In genomic region chr6:70166088-70166958, GRCh38 we compare ENCODE assay signal across 8 cellular contexts.
DNase-seq lines count a peak whose midpoint lies in the region; ATAC-seq and TF ChIP-seq lines count a peak whose summit lies in the region.

No MANE protein-coding gene starts in this region.

- peak; percentile 10 for DNase-seq in 8988T
- DNase-seq in GM06990 (ENCODE audit: extremely low read depth, insufficient read length), result peak; percentile 6
- DNase-seq in HEK293T (ENCODE audit: extremely low spot score), result peak; percentile 75
- DNase-seq in M059J (ENCODE audit: low read depth), result peak; percentile 44
- peak; percentile 74 for DNase-seq in WTC11 (ENCODE audit: low spot score)
- peak; percentile 38 for DNase-seq in fibroblast of the aortic adventitia (ENCODE audit: low read depth)
- DNase-seq in mesenteric fat pad (ENCODE audit: low spot score), result no peak

- H3K9me3 ChIP-seq in neuron (ENCODE audit: low read length), result no peaks in the 10 kb centered on the region

- TF ChIP-seq CTCF in GM06990 (IDR thresholded peaks at IDR 0.05; ENCODE audit: insufficient read depth, low read length, poor library complexity, severe bottlenecking), result peak; percentile 62
- TF ChIP-seq CTCF in WTC11 (IDR thresholded peaks at IDR 0.05), result no peak; the same call in 1 of the 2 replicates
- TF ChIP-seq CTCF in fibroblast of the aortic adventitia (IDR thresholded peaks at IDR 0.05; ENCODE audit: insufficient read depth, low read length), result peak; percentile 74

- peak overlapping the region; percentile 44 for H2AFZ ChIP-seq in neuron (ENCODE audit: low read depth, low read length)

- H3K36me3 ChIP-seq in GM06990 (ENCODE audit: control insufficient read depth, insufficient read depth, low read length), result no peaks in the 10 kb centered on the region; the same call in 1 of the 2 replicates
- H3K36me3 ChIP-seq in neuron (ENCODE audit: insufficient read depth, low read length), result no peaks in the 10 kb centered on the region

- no peaks in the 10 kb centered on the region for H3K9me3 Mint-ChIP-seq in WTC11

- H3K27me3 ChIP-seq in GM06990 (replicated peaks; ENCODE audit: control insufficient read depth, insufficient read depth, low read length) (no peaks in the 10 kb centered on the region), neuron (ENCODE audit: insufficient read depth, low read length) (no peaks in the 10 kb centered on the region)

- peak; percentile 96 for ATAC-seq in WTC11

- H3K27me3 Mint-ChIP-seq in WTC11 (ENCODE audit: low read depth), result no peaks in the 10 kb centered on the region; the same call in 1 of the 2 replicates

- POLR2A ChIA-PET in HEK293T (lab: Yijun Ruan, JAX), result no interaction called here
- POLR2A ChIA-PET in WTC11 (lab: Charles Lee), result no interaction called here

- peaks cover 9% of the 10 kb centered on the region for H3K4me1 ChIP-seq in neuron (ENCODE audit: insufficient read depth, low read length)

- no peak overlapping the region for H3K27ac Mint-ChIP-seq in WTC11

- H3K36me3 Mint-ChIP-seq in WTC11, result no peaks in the 10 kb centered on the region

- H3K4me3 ChIP-seq in GM06990 (replicated peaks; ENCODE audit: low read depth, low read length) (no peak overlapping the region), fibroblast of the aortic adventitia (ENCODE audit: low read depth, low read length) (no peak overlapping the region), neuron (ENCODE audit: low read length) (no peak overlapping the region)

- CTCF ChIA-PET in HEK293T (lab: Yijun Ruan, JAX), result interaction anchor here (0.6 to 1.4 kb wide), 8 partner anchors 9 to 437 kb away, joined by 3 to 5 read pairs (median 4); no protein-coding TSS in a partner anchor
- CTCF ChIA-PET in WTC11 (lab: Charles Lee), result interaction anchor here (1.2 to 1.9 kb wide), 5 partner anchors 23 to 370 kb away, joined by 3 to 16 read pairs (median 5); no protein-coding TSS in a partner anchor

- H3K4me1 Mint-ChIP-seq in WTC11, result peaks cover 4% of the 10 kb centered on the region

- peak overlapping the region; percentile 60 for H3K4me3 Mint-ChIP-seq in WTC11

TF ChIP-seq in HEK293T, 16 proteins besides CTCF, POLR2A, EP300 and RAD21:
- TF ChIP-seq SUZ12 (IDR thresholded peaks at IDR 0.05), result no peak
- TF ChIP-seq ARNT (IDR thresholded peaks at IDR 0.05), result no peak
- no peak for TF ChIP-seq CTBP1 (IDR thresholded peaks at IDR 0.05; ENCODE audit: borderline replicate concordance)
- no peak for TF ChIP-seq BHLHE40 (IDR thresholded peaks at IDR 0.05; ENCODE audit: borderline replicate concordance)
- no peak for TF ChIP-seq HDGF (IDR thresholded peaks at IDR 0.05; ENCODE audit: borderline replicate concordance)
- no peak for TF ChIP-seq NFRKB (IDR thresholded peaks at IDR 0.05)
- no peak; the same call in 1 of the 2 replicates for TF ChIP-seq L3MBTL2 (conservative IDR thresholded peaks at IDR 0.05)
- TF ChIP-seq ELF4 (IDR thresholded peaks at IDR 0.05), result no peak
- TF ChIP-seq SP1 (IDR thresholded peaks at IDR 0.05), result no peak
- no peak for TF ChIP-seq TARDBP (IDR thresholded peaks at IDR 0.05)
- no peak for TF ChIP-seq FOXK2 (IDR thresholded peaks at IDR 0.05)
- TF ChIP-seq LEF1 (IDR thresholded peaks at IDR 0.05; ENCODE audit: borderline replicate concordance), result no peak
- TF ChIP-seq FOXM1 (IDR thresholded peaks at IDR 0.05; ENCODE audit: borderline replicate concordance), result no peak
- no peak for TF ChIP-seq PKNOX1 (IDR thresholded peaks at IDR 0.05)
- TF ChIP-seq ZNF384 (IDR thresholded peaks at IDR 0.05), result no peak
TF ChIP-seq in HEK293T: peak in this region for 0.

TF ChIP-seq in WTC11, 78 proteins besides CTCF, POLR2A, EP300 and RAD21:
- 0 out of 2 replicates have a peak, but pooled peaks have one; percentile 33 for TF ChIP-seq ETV6 (CRISPR knock-in tag; IDR thresholded peaks at IDR 0.05)
- TF ChIP-seq ZNF423 (CRISPR knock-in tag; IDR thresholded peaks at IDR 0.05), result no peak
